18 cellular contexts compared by ENCODE assay signal in the genomic region with DNA sequence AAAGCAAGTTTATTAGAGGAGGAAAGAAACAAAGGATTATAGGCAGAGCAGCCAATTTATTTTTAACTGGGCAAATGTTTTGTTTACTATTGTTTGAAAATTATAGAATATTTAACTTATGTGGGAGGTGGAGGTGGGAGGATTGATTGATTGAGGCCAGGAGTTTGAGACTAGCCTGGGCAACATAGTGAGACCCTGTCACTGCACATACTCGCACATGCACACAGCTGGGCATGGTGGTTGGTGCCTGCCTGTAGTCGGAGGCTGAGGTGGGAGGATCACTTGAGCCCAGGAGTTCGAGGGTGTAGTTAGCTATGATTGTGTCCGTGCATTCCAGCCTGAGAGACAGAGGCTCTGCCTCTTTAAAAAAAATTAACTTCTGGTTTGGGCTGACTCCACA. TPM values are rescaled to one million over a fixed set of nuclear protein-coding genes. Genes with fewer than 3 reads are reported as not detected.
DNase-seq lines count a peak whose midpoint lies in the region; ATAC-seq, FAIRE-seq and TF ChIP-seq lines count a peak whose summit lies in the region.
"Had no signal": no experiment of that assay in that cellular context is flagged by ENCODE, and none has a peak within 500 bp of the region (broad histone marks: within the 10 kb centered on the region; RNA-seq: fewer than 3 reads in every experiment).

No MANE protein-coding gene starts in this region.

- no peak for DNase-seq in activated naive CD4-positive, alpha-beta T cell (lab: John Stamatoyannopoulos, UW)
- DNase-seq in IMR-90 (no peak), GM12878 (ENCODE audit: low read depth, low spot score) (no peak), osteocyte (ENCODE audit: extremely low spot score, unreplicated experiment) (no peak), NCI-H446 (lab: John Stamatoyannopoulos, UW) (no peak), Caco-2 (no peak)
- DNase-seq: AML-193, DMS79, HFFc6 had no signal

- no peak overlapping the region for H3K4me3 Mint-ChIP-seq in activated naive CD4-positive, alpha-beta T cell treated with anti-CD3 and anti-CD28 coated beads, Interleukin-2, amount 50 U/mL, for 24 hours
- H3K4me3 Mint-ChIP-seq in osteocyte (ENCODE audit: unreplicated experiment) (no peak overlapping the region), Caco-2 (ENCODE audit: unreplicated experiment) (no peak overlapping the region)
- H3K4me3 Mint-ChIP-seq: HFFc6 had no signal

- peaks cover 11 to 37% of the 10 kb centered on the region in 2 experiments; a peak in 3 of 4 replicates for H3K79me1 ChIP-seq in IMR-90 (ENCODE audit: low read depth in 1 of 2, low read length in 2 of 2)

- no peak overlapping the region for H3K27ac ChIP-seq in IMR-90 (ENCODE audit: insufficient read depth, low read length)
- no peak overlapping the region for H3K27ac ChIP-seq in GM12878 (ENCODE audit: control insufficient read depth, insufficient read depth)
- H3K27ac ChIP-seq: 22Rv1, BLaER1 had no signal

- H3K4me2 ChIP-seq in IMR-90 (ENCODE audit: low read depth, low read length) (no peak overlapping the region), GM12878 (ENCODE audit: control insufficient read depth, insufficient read depth) (peak overlapping the region; percentile 27; the same call in 1 of the 2 replicates)
- H3K4me2 ChIP-seq: BLaER1 had no signal

- peaks cover 67% of the 10 kb centered on the region for H3K4me1 Mint-ChIP-seq in activated naive CD4-positive, alpha-beta T cell treated with anti-CD3 and anti-CD28 coated beads, Interleukin-2, amount 50 U/mL, for 24 hours
- H3K4me1 Mint-ChIP-seq in osteocyte (ENCODE audit: unreplicated experiment) (peaks cover 43% of the 10 kb centered on the region), Caco-2 (ENCODE audit: low read depth, unreplicated experiment) (peaks cover 17% of the 10 kb centered on the region)

- peaks cover 2% of the 10 kb centered on the region; the same call in 1 of the 2 replicates for H3K4me1 ChIP-seq in IMR-90 (ENCODE audit: control insufficient read depth, insufficient read depth, low read length)
- H3K4me1 ChIP-seq in GM12878 (ENCODE audit: control insufficient read depth, insufficient read depth, low read length): no peaks in the 10 kb centered on the region
- H3K4me1 ChIP-seq in Caco-2: peaks cover 10% of the 10 kb centered on the region; the same call in 1 of the 2 replicates

- H4K8ac ChIP-seq in IMR-90 (ENCODE audit: low read depth in 2 of 2, low read length in 2 of 2): no peak overlapping the region

- no peak overlapping the region for H2AK9ac ChIP-seq in IMR-90 (replicated peaks; ENCODE audit: low read depth, low read length, poor library complexity)

- BruUV-seq in IMR-90 (replicated peaks; lab: Mats Ljungman, UMichigan) (no TSS peak), GM12878 (replicated peaks; lab: Mats Ljungman, UMichigan) (no TSS peak), Caco-2 (replicated peaks; lab: Mats Ljungman, UMichigan) (no TSS peak)

- CTCF ChIA-PET in IMR-90 (lab: Yijun Ruan, JAX) (interaction anchor here (0.7 kb wide), 1 partner anchor 62 kb away, joined by 4 read pairs; no protein-coding TSS in a partner anchor), GM12878 (lab: Yijun Ruan, JAX) (interaction anchor here (1.8 kb wide), 1 partner anchor 13 kb away, joined by 8 read pairs; no protein-coding TSS in a partner anchor), Caco-2 (lab: Charles Lee) (no interaction called here)

- no peak overlapping the region for H3K23ac ChIP-seq in IMR-90 (ENCODE audit: low read depth, low read length)

- H3K27ac Mint-ChIP-seq in activated naive CD4-positive, alpha-beta T cell treated with anti-CD3 and anti-CD28 coated beads, Interleukin-2, amount 50 U/mL, for 24 hours: peak overlapping the region; percentile 12
- peak overlapping the region; percentile 14 for H3K27ac Mint-ChIP-seq in osteocyte (ENCODE audit: unreplicated experiment)
- no peak overlapping the region for H3K27ac Mint-ChIP-seq in Caco-2 (ENCODE audit: unreplicated experiment)
- H3K27ac Mint-ChIP-seq: HFFc6 had no signal

- H4K5ac ChIP-seq in IMR-90 (ENCODE audit: low read depth, low read length): no peak overlapping the region

- peak; percentile 13 for FAIRE-seq in GM12878 (lab: Jason Lieb, UNC)
- FAIRE-seq: GM12891, H1, HTR-8/SVneo had no signal

- H3K9me3 ChIP-seq in IMR-90 (ENCODE audit: control insufficient read depth, insufficient read depth, low read length): no peaks in the 10 kb centered on the region
- H3K9me3 ChIP-seq in GM12878 (replicated peaks; ENCODE audit: control insufficient read depth, insufficient read depth, low read length): peaks cover 5% of the 10 kb centered on the region; the same call in 2 of the 3 replicates
- no peaks in the 10 kb centered on the region for H3K9me3 ChIP-seq in Caco-2
- H3K9me3 ChIP-seq: HAP-1 had no signal

- POLR2A ChIA-PET in IMR-90 (lab: Charles Lee; ENCODE audit: unreplicated experiment): no interaction called here
- POLR2A ChIA-PET in GM12878 (lab: Charles Lee): interaction anchor here (0.6 kb wide), 1 partner anchor 39 kb away, joined by 3 read pairs; no protein-coding TSS in a partner anchor
- POLR2A ChIA-PET in Caco-2 (lab: Charles Lee): no interaction called here

- no peak overlapping the region for H3K9ac ChIP-seq in IMR-90 (ENCODE audit: low read depth, low read length)
- H3K9ac ChIP-seq in GM12878 (ENCODE audit: control insufficient read depth, insufficient read depth, low read length): no peak overlapping the region
- H3K9ac ChIP-seq: BLaER1 had no signal

- H3K18ac ChIP-seq in IMR-90 (ENCODE audit: low read depth, low read length): no peak overlapping the region

- H4K20me1 ChIP-seq in IMR-90 (ENCODE audit: insufficient read depth, low read length) (peaks cover 36% of the 10 kb centered on the region), GM12878 (ENCODE audit: control insufficient read depth, insufficient read depth) (no peaks in the 10 kb centered on the region)

- no peak overlapping the region for H3K4me3 ChIP-seq in IMR-90 (ENCODE audit: insufficient read depth, low read depth, low read length)
- no peak overlapping the region for H3K4me3 ChIP-seq in GM12878
- no peak overlapping the region for H3K4me3 ChIP-seq in Caco-2 (ENCODE audit: low read depth, low read length)
- H3K4me3 ChIP-seq: BLaER1, HAP-1 had no signal

- peaks cover 4% of the 10 kb centered on the region for H3K9me3 Mint-ChIP-seq in activated naive CD4-positive, alpha-beta T cell treated with anti-CD3 and anti-CD28 coated beads, Interleukin-2, amount 50 U/mL, for 24 hours
- H3K9me3 Mint-ChIP-seq in osteocyte (ENCODE audit: unreplicated experiment) (peaks cover 4% of the 10 kb centered on the region), Caco-2 (ENCODE audit: unreplicated experiment) (no peaks in the 10 kb centered on the region)
- H3K9me3 Mint-ChIP-seq: HFFc6, IgD-negative memory B cell had no signal

- H3K4ac ChIP-seq in IMR-90 (ENCODE audit: low read depth, low read length): no peak overlapping the region

- no peak overlapping the region for H2BK5ac ChIP-seq in IMR-90 (ENCODE audit: low read depth, low read length, poor library complexity, severe bottlenecking)

- H3K27me3 Mint-ChIP-seq in activated naive CD4-positive, alpha-beta T cell treated with anti-CD3 and anti-CD28 coated beads, Interleukin-2, amount 50 U/mL, for 24 hours: no peaks in the 10 kb centered on the region
- H3K27me3 Mint-ChIP-seq in osteocyte (ENCODE audit: unreplicated experiment) (no peaks in the 10 kb centered on the region), Caco-2 (ENCODE audit: insufficient read depth, unreplicated experiment) (no peaks in the 10 kb centered on the region)
- H3K27me3 Mint-ChIP-seq: IgD-negative memory B cell had no signal

- H2BK15ac ChIP-seq in IMR-90 (ENCODE audit: low read depth, low read length): no peak overlapping the region

- SMC1A ChIA-PET in GM12878 (lab: Charles Lee; ENCODE audit: uncharacterized antibody, unreplicated experiment): interaction anchor here (1.2 kb wide), 1 partner anchor 11 kb away, joined by 3 read pairs; no protein-coding TSS in a partner anchor

- TF ChIP-seq EP300 in GM12878 (IDR thresholded peaks at IDR 0.05; ENCODE audit: borderline replicate concordance in 1 of 2, control insufficient read depth in 1 of 2, low read depth in 2 of 2, low read length in 2 of 2): no peak

- peaks cover 3% of the 10 kb centered on the region; the same call in 1 of the 2 replicates for H3K9me1 ChIP-seq in IMR-90 (ENCODE audit: insufficient read depth, low read length)

- no peak overlapping the region for H3K56ac ChIP-seq in IMR-90 (ENCODE audit: extremely low read depth, insufficient read depth, low read length)

- no peak for TF ChIP-seq RAD21 in IMR-90 (IDR thresholded peaks at IDR 0.05; ENCODE audit: low read length)
- no peak for TF ChIP-seq RAD21 in GM12878 (IDR thresholded peaks at IDR 0.05; ENCODE audit: insufficient read depth, low read depth, low read length)

- WGBS in IMR-90 (ENCODE audit: extremely low coverage in 2 of 2, insufficient read length in 1 of 2), 2 experiments: 100% methylated on average over 1 of the region's 4 CpGs; no CpG with 5 or more reads in 1 of the 2 experiments
- WGBS in GM12878 (ENCODE audit: insufficient coverage, insufficient replicate concordance, low lambda C conversion rate, missing lambda C conversion rate): 65% methylated on average over 4 of the region's 4 CpGs

- H3K36me3 ChIP-seq in IMR-90 (ENCODE audit: control insufficient read depth, insufficient read depth, low read length) (no peaks in the 10 kb centered on the region), GM12878 (ENCODE audit: control insufficient read depth in 2 of 2, insufficient read depth in 2 of 2, low read length in 1 of 2) (no peaks in the 10 kb centered on the region), Caco-2 (ENCODE audit: control insufficient read depth, insufficient read depth, low read length) (no peaks in the 10 kb centered on the region)
- H3K36me3 ChIP-seq: HAP-1 had no signal

- H2AFZ ChIP-seq in IMR-90 (replicated peaks; ENCODE audit: low read length, poor library complexity) (no peak overlapping the region), GM12878 (ENCODE audit: control insufficient read depth, low read depth, low read length) (no peak overlapping the region)

- peaks cover 2% of the 10 kb centered on the region for H3K36me3 Mint-ChIP-seq in activated naive CD4-positive, alpha-beta T cell treated with anti-CD3 and anti-CD28 coated beads, Interleukin-2, amount 50 U/mL, for 24 hours
- H3K36me3 Mint-ChIP-seq in osteocyte (ENCODE audit: unreplicated experiment) (peaks cover 3% of the 10 kb centered on the region), Caco-2 (ENCODE audit: insufficient read depth, unreplicated experiment) (no peaks in the 10 kb centered on the region)

- ATAC-seq in IMR-90 (ENCODE audit: low read depth): no peak
- no peak for ATAC-seq in GM12878
- no peak for ATAC-seq in HG03342 (IDR thresholded peaks at IDR 0.05; ENCODE audit: unreplicated experiment)

- RAD21 ChIA-PET in GM12878 (lab: Charles Lee; ENCODE audit: unreplicated experiment): interaction anchor here (1.2 kb wide), 2 partner anchors 11 to 32 kb away, joined by 3 read pairs; no protein-coding TSS in a partner anchor

- TF ChIP-seq POLR2A in IMR-90 (IDR thresholded peaks at IDR 0.05; ENCODE audit: low read depth, low read length) (no peak), GM12878 (IDR thresholded peaks at IDR 0.05; ENCODE audit: low read depth, low read length) (no peak)

- in situ Hi-C loops in IMR-90 (cut with MboI; ENCODE audit: low sequenced_read_pairs) (loop anchor here (25.0 kb wide), 1 partner anchor 388 kb away; no protein-coding TSS in a partner anchor), GM12878 (cut with MboI) (no loop called here)

- H3K14ac ChIP-seq in IMR-90 (replicated peaks; ENCODE audit: low read depth, low read length): no peak overlapping the region

- peaks cover 74% of the 10 kb centered on the region for H3K79me2 ChIP-seq in GM12878 (ENCODE audit: control insufficient read depth, insufficient read depth, low read length)

- no peak for TF ChIP-seq CTCF in IMR-90 (conservative IDR thresholded peaks at IDR 0.05; ENCODE audit: low read depth, low read length)
- no peak for TF ChIP-seq CTCF in GM12878 (IDR thresholded peaks at IDR 0.05 in 2 of 3, conservative IDR thresholded peaks at IDR 0.05 in 1 of 3; ENCODE audit: control insufficient read depth in 2 of 3, extremely low read depth in 1 of 3, insufficient read depth in 1 of 3, low read depth in 3 of 3, low read length in 3 of 3)
- TF ChIP-seq CTCF in osteocyte (IDR thresholded peaks at IDR 0.05): no peak
- TF ChIP-seq CTCF in Caco-2 (IDR thresholded peaks at IDR 0.05; ENCODE audit: insufficient read depth in 1 of 2, low read depth in 1 of 2, low read length in 1 of 2, severe bottlenecking in 1 of 2, unreplicated experiment in 1 of 2): no peak

- intact Hi-C loops in IMR-90 (cut with micrococcal nuclease): no loop called here
- intact Hi-C loops in GM12878 (cut with micrococcal nuclease; ENCODE audit: unreplicated experiment): no loop called here
- intact Hi-C loops in Caco-2 (cut with micrococcal nuclease; ENCODE audit: unreplicated experiment): no loop called here

- no peak overlapping the region for H2BK120ac ChIP-seq in IMR-90 (ENCODE audit: low read depth, low read length)

- H3K27me3 ChIP-seq in IMR-90 (ENCODE audit: control insufficient read depth, insufficient read depth, low read length) (no peaks in the 10 kb centered on the region), GM12878 (replicated peaks in 1 of 2; ENCODE audit: control insufficient read depth in 2 of 2, insufficient read depth in 2 of 2, low read length in 1 of 2) (no peaks in the 10 kb centered on the region), Caco-2 (replicated peaks; ENCODE audit: control insufficient read depth, insufficient read depth, low read length) (no peaks in the 10 kb centered on the region)
- H3K27me3 ChIP-seq: BLaER1 had no signal

- no peak overlapping the region for H4K91ac ChIP-seq in IMR-90 (ENCODE audit: insufficient read depth, low read depth, low read length)

- peak overlapping the region; percentile 27; the same call in 1 of the 2 replicates for H2AK5ac ChIP-seq in IMR-90 (ENCODE audit: low read depth, low read length)

- no peak overlapping the region for H2BK20ac ChIP-seq in IMR-90 (ENCODE audit: low read depth, low read length)

- dilution Hi-C loops in IMR-90 (cut with HindIII; ENCODE audit: low sequenced_read_pairs, unreplicated experiment): no loop called here

RNA-seq across cellular contexts. Expression of a gene that starts 6.7 kb away (rescaled TPM):
- total RNA-seq in IMR-90 (2012; rRNA removed): 29.4 and 60.8 TPM in 2 replicates
- polyA plus RNA-seq in IMR-90 (2012; rRNA removed): 12.0 and 12.4 TPM in 2 replicates
- polyA plus RNA-seq in IMR-90 (2012; cell fraction: cytosol; rRNA removed): 2.2 and 7.9 TPM in 2 replicates
- 0.72 and 9.7 TPM in 2 replicates for polyA plus RNA-seq in IMR-90 (2012; cell fraction: nucleus; rRNA removed; ENCODE audit: low replicate concordance)
- total RNA-seq in GM12878 (2013; cell fraction: nucleolus; rRNA removed): 142 and 145 TPM in 2 replicates
- 15.0 and 20.5 TPM in 2 replicates for total RNA-seq in GM12878 (2014; rRNA removed)
- total RNA-seq in GM12878 (2014; rRNA removed; fragmentation: Illumina TruSeq; extraction: Trizol): 22.6 and 23.0 TPM in 2 replicates
- 20.6 and 21.3 TPM in 2 replicates for total RNA-seq in GM12878 (2021)
- 4.4 TPM for polyA plus RNA-seq in GM12878 (2011; ENCODE audit: low read depth)
- 23.6 and 28.6 TPM in 2 replicates for polyA plus RNA-seq in GM12878 (2011; rRNA removed)
- 8.2 and 9.4 TPM in 2 replicates for polyA plus RNA-seq in GM12878 (2011; cell fraction: cytosol; rRNA removed)
- 18.7 and 20.5 TPM in 2 replicates for polyA plus RNA-seq in GM12878 (2011; cell fraction: nucleus; rRNA removed)
- polyA plus RNA-seq in GM12878 (2012): 8.9 and 9.4 TPM in 2 replicates
- polyA plus RNA-seq in GM12878 (2014; fragmentation: Illumina TruSeq; extraction: Trizol): 14.9 and 19.2 TPM in 2 replicates
- polyA plus RNA-seq in GM12878 (2014; fragmentation: Nextera tagmentation; extraction: Ambion mirVana): 1 to 10 TPM; 2.8 to 3.2 TPM
- 7.2 and 9.0 TPM in 2 replicates for polyA plus RNA-seq in GM12878 (2014; rRNA removed)
- 10 to 100 TPM; 17.0 to 21.9 TPM for polyA plus RNA-seq in GM12878 (2016; fragmentation: Nextera tagmentation; extraction: Ambion mirVana)
- polyA minus RNA-seq in GM12878 (2011; rRNA and poly(A)+ RNA removed): 43.7 and 53.9 TPM in 2 replicates
- polyA minus RNA-seq in GM12878 (2011; cell fraction: cytosol; rRNA and poly(A)+ RNA removed): 7.8 and 9.9 TPM in 2 replicates
- 36.4 and 51.0 TPM in 2 replicates for polyA minus RNA-seq in GM12878 (2011; cell fraction: nucleus; rRNA and poly(A)+ RNA removed)
- 48.3 and 53.7 TPM in 2 replicates for total RNA-seq in osteocyte
- total RNA-seq in Caco-2 (2022): 19.2 and 21.0 TPM in 2 replicates
